8 cellular contexts compared by ENCODE assay signal in the genomic region with DNA sequence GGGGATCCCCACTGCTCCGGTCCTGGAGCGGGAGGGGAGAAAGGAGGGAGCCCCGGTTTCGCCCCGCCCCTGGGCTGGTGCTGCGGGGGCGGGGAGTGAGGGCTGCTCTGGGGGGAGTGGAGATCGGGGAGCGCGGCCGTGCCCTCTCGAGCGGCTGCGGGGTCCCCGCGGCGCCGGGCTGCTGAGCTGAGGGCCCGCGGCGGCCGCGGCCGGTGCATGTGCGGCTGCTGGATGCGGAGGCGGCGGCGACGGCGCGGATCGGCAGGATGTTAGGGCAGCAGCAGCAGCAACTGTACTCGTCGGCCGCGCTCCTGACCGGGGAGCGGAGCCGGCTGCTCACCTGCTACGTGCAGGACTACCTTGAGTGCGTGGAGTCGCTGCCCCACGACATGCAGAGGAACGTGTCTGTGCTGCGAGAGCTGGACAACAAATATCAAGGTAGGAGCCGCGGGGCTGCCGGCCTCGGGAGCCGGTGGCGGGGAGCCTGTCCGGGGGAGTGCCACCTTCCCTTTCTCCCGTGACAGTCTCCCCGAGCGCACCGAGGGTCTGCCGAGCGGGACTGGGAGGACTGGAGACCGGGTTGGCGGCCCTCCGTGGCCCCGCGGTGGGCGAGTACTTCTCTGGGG. TPM values are rescaled to one million over a fixed set of nuclear protein-coding genes. Genes with fewer than 3 reads are reported as not detected.
A peak's percentile ranks its signal among the peaks of the same experiment; 100 is the strongest.
DNase-seq lines count a peak whose midpoint lies in the region; ATAC-seq and TF ChIP-seq lines count a peak whose summit lies in the region.

Gene ING2 (plus strand): TSS at position 129 of the 626 bp plus-strand sequence. CDS start 138 bp downstream, at position 267.

- H3K27ac ChIP-seq in left lung = peak within 1 kb of the TSS; percentile 95 to 97

- intact Hi-C loops in left lung (cut with DNase I) = no loop called here

- ATAC-seq in GM21619 (IDR thresholded peaks at IDR 0.05; ENCODE audit: unreplicated experiment) = peak; percentile 42
- ATAC-seq in left lung = peak; percentile 76
- peak; percentile 62 for ATAC-seq in stimulated activated naive CD8-positive, alpha-beta T cell treated with anti-CD3 and anti-CD28 coated beads, Interleukin-15, Interleukin-2, amounts not matched to agents 100 U/mL and 50 U/mL, for 24 hours

- POLR2A ChIA-PET in activated CD8-positive, alpha-beta memory T cell treated with anti-CD3 and anti-CD28 coated beads for 36 hours (lab: Charles Lee) = interaction anchor here (2.1 kb wide), 1 partner anchor 60 kb away, joined by 7 read pairs; the partner anchor contains the start of gene CDKN2AIP

- H3K27me3 ChIP-seq in left lung = no peaks in the 10 kb centered on the region

- H3K9me3 ChIP-seq in left lung = no peaks in the 10 kb centered on the region

- peaks cover 0 to 31% of the 10 kb centered on the region in 2 donors for H3K4me1 ChIP-seq in left lung

- H3K36me3 ChIP-seq in left lung = no peaks in the 10 kb centered on the region

- peak; percentile 45; the same call in 1 of the 2 replicates for TF ChIP-seq POLR2A in Raji (IDR thresholded peaks at IDR 0.05; ENCODE audit: insufficient read depth, low read depth, low read length)

- CTCF ChIA-PET in activated CD8-positive, alpha-beta memory T cell treated with anti-CD3 and anti-CD28 coated beads for 36 hours (lab: Charles Lee) = interaction anchor here (1.0 to 1.7 kb wide), 3 partner anchors 61 to 154 kb away, joined by 3 to 5 read pairs (median 4); partner anchors contain the start of genes CDKN2AIP, RWDD4 and TRAPPC11

- H3K4me3 ChIP-seq in left lung = peak within 1 kb of the TSS; percentile 98 to 99

- DNase-seq in activated CD8-positive, alpha-beta memory T cell treated with anti-CD3 and anti-CD28 coated beads, Interleukin-2, amount 50 U/mL, for 48 hours = no peak
- DNase-seq in HuH-7 (ENCODE audit: low spot score) = peak; percentile 20
- DNase-seq in cerebellum (ENCODE audit: low spot score) = peak; percentile 91
- DNase-seq in left lung = peak in 1 of 2 donors; percentile 55
- DNase-seq in stimulated activated naive CD8-positive, alpha-beta T cell treated with anti-CD3 and anti-CD28 coated beads, Interleukin-15, Interleukin-2, amounts not matched to agents 100 U/mL and 50 U/mL, for 24 hours = no peak

- no peak for TF ChIP-seq CTCF in left lung (IDR thresholded peaks at IDR 0.05)

RNA-seq across cellular contexts. Expression of gene ING2, which starts in this region (rescaled TPM):
- total RNA-seq in activated CD8-positive, alpha-beta memory T cell treated with anti-CD3 and anti-CD28 coated beads for 36 hours = 10 to 100 TPM; 11.1 to 12.2 TPM
- total RNA-seq in cerebellum (17.1 TPM), left lung (1 to 10 TPM; 9.3 to 9.8 TPM)

Comparison
In these comparisons a context has a peak if more than half of its experiments do, and no peak if none do; other contexts are left out.
1. DNase-seq: peak in HuH-7 (single experiment) and cerebellum (single experiment); none in activated CD8-positive, alpha-beta memory T cell treated with anti-CD3 and anti-CD28 coated beads, Interleukin-2, amount 50 U/mL, for 48 hours (single experiment) and stimulated activated naive CD8-positive, alpha-beta T cell treated with anti-CD3 and anti-CD28 coated beads, Interleukin-15, Interleukin-2, amounts not matched to agents 100 U/mL and 50 U/mL, for 24 hours (single experiment).
2. Peak in every context shown above with its lines, with median percentiles within 50 percentile points of each other: ATAC-seq.